In the genomic region with DNA sequence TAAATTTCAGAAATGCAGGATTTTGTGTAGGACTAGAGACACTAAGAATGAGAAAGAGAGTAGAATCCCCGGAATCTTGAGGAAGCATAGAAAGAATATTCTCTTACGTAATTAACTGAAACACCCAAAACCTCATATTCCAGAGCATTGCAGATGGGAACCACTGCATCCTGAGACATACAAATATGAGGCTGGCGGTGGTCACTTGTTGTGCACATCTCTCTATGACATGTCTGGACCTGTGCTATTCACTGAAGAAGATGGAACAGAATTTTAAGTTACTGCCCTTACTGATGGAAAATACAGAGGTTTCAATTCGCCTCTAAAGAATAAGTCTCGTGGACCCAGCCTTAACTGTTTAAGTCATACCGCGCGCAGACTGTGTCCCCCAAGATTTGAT, we compare ENCODE assay signal across 1 cellular context.
TF ChIP-seq lines count a peak whose summit lies in the region.

No MANE protein-coding gene starts in this region.

TF ChIP-seq in GM23338, 12 proteins besides CTCF, POLR2A, EP300 and RAD21 (continued from another document):
- TF ChIP-seq, protein P1, sequence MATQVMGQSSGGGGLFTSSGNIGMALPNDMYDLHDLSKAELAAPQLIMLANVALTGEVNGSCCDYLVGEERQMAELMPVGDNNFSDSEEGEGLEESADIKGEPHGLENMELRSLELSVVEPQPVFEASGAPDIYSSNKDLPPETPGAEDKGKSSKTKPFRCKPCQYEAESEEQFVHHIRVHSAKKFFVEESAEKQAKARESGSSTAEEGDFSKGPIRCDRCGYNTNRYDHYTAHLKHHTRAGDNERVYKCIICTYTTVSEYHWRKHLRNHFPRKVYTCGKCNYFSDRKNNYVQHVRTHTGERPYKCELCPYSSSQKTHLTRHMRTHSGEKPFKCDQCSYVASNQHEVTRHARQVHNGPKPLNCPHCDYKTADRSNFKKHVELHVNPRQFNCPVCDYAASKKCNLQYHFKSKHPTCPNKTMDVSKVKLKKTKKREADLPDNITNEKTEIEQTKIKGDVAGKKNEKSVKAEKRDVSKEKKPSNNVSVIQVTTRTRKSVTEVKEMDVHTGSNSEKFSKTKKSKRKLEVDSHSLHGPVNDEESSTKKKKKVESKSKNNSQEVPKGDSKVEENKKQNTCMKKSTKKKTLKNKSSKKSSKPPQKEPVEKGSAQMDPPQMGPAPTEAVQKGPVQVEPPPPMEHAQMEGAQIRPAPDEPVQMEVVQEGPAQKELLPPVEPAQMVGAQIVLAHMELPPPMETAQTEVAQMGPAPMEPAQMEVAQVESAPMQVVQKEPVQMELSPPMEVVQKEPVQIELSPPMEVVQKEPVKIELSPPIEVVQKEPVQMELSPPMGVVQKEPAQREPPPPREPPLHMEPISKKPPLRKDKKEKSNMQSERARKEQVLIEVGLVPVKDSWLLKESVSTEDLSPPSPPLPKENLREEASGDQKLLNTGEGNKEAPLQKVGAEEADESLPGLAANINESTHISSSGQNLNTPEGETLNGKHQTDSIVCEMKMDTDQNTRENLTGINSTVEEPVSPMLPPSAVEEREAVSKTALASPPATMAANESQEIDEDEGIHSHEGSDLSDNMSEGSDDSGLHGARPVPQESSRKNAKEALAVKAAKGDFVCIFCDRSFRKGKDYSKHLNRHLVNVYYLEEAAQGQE (IDR thresholded peaks at IDR 0.05; ENCODE audit: unreplicated experiment) = no peak
- no peak for TF ChIP-seq CREB1 (CRISPR knock-in tag; IDR thresholded peaks at IDR 0.05; ENCODE audit: low read depth)
TF ChIP-seq in GM23338: peak in this region for 0.
